ENCODE assay signal across 20 cellular contexts in genomic region chr16:84717484-84717883, GRCh38. TPM values are rescaled to one million over a fixed set of nuclear protein-coding genes. Genes with fewer than 3 reads are reported as not detected.
A peak's percentile ranks its signal among the peaks of the same experiment; 100 is the strongest.
DNase-seq lines count a peak whose midpoint lies in the region; ATAC-seq and TF ChIP-seq lines count a peak whose summit lies in the region.
"Had no signal": no experiment of that assay in that cellular context is flagged by ENCODE, and none has a peak within 500 bp of the region (broad histone marks: within the 10 kb centered on the region; RNA-seq: fewer than 3 reads in every experiment).

No MANE protein-coding gene starts in this region.

- H3K4me3 ChIP-seq in trophoblast cell (ENCODE audit: low read depth, low read length), result no peak overlapping the region
- H3K4me3 ChIP-seq in osteoblast (ENCODE audit: insufficient read depth, low read length), result no peak overlapping the region
- H3K4me3 ChIP-seq: BLaER1 treated with 17β-estradiol and CSF1 and Interleukin-3, amounts not matched to agents 10 nM and 100 nM; heart left ventricle; lung; neural progenitor cell had no signal

- H4K20me1 ChIP-seq in osteoblast (ENCODE audit: insufficient read depth, low read length), result peaks cover 73% of the 10 kb centered on the region

- ATAC-seq in effector memory CD8-positive, alpha-beta T cell (replicated peaks), result no peak
- ATAC-seq: right cardiac atrium, SK-N-SH treated with all-trans-retinoic acid at 6 μM for 48 hours had no signal

- H3K4me3 Mint-ChIP-seq in activated naive CD4-positive, alpha-beta T cell treated with anti-CD3 and anti-CD28 coated beads, Interleukin-2, amount 50 U/mL, for 24 hours, result peak overlapping the region; percentile 19
- H3K4me3 Mint-ChIP-seq in effector memory CD8-positive, alpha-beta T cell, result no peak overlapping the region
- H3K4me3 Mint-ChIP-seq: neural progenitor cell, type B pancreatic cell had no signal

- H4K8ac ChIP-seq in trophoblast cell (ENCODE audit: low read depth, low read length), result no peak overlapping the region

- no peak overlapping the region for H2BK12ac ChIP-seq in trophoblast cell (ENCODE audit: low read length)

- H3K4me1 Mint-ChIP-seq in activated naive CD4-positive, alpha-beta T cell treated with anti-CD3 and anti-CD28 coated beads, Interleukin-2, amount 50 U/mL, for 24 hours, result peaks cover 87% of the 10 kb centered on the region
- H3K4me1 Mint-ChIP-seq in effector memory CD8-positive, alpha-beta T cell (ENCODE audit: low read depth in 2 of 2), result peaks cover 38 to 53% of the 10 kb centered on the region in 2 donors

- no peak overlapping the region for H3K9ac ChIP-seq in trophoblast cell (ENCODE audit: low read length)
- H3K9ac ChIP-seq: BLaER1 treated with 17β-estradiol and CSF1 and Interleukin-3, amounts not matched to agents 10 nM and 100 nM; neural progenitor cell had no signal

- peak overlapping the region; percentile 84 for H3K4ac ChIP-seq in trophoblast cell (ENCODE audit: low read depth, low read length)

- no CpG with 5 or more reads among the region's 2 CpGs for WGBS in trophoblast cell (ENCODE audit: extremely low coverage, insufficient coverage, insufficient read length)

- H3K36me3 Mint-ChIP-seq in activated naive CD4-positive, alpha-beta T cell treated with anti-CD3 and anti-CD28 coated beads, Interleukin-2, amount 50 U/mL, for 24 hours, result peaks cover 10% of the 10 kb centered on the region
- H3K36me3 Mint-ChIP-seq in effector memory CD8-positive, alpha-beta T cell (ENCODE audit: insufficient read depth), result peaks cover 18% of the 10 kb centered on the region

- H3K27ac ChIP-seq in trophoblast cell (ENCODE audit: low read depth, low read length) (no peak overlapping the region), osteoblast (ENCODE audit: low read depth, low read length) (no peak overlapping the region)
- H3K27ac ChIP-seq: BLaER1 treated with 17β-estradiol and CSF1 and Interleukin-3, amounts not matched to agents 10 nM and 100 nM; heart left ventricle; HL-60; neural progenitor cell had no signal

- no peak overlapping the region for H3K18ac ChIP-seq in trophoblast cell (ENCODE audit: low read length)

- no peak for DNase-seq in activated naive CD4-positive, alpha-beta T cell (lab: John Stamatoyannopoulos, UW)
- DNase-seq in M059J (ENCODE audit: low read depth), result peak; percentile 5
- no peak for DNase-seq in effector memory CD8-positive, alpha-beta T cell
- DNase-seq in trophoblast cell, result peak in 1 of 2 donors; percentile 43
- DNase-seq in osteoblast (ENCODE audit: insufficient read length, low spot score, missing footprints), result no peak
- DNase-seq in activated gamma-delta T cell (lab: John Stamatoyannopoulos, UW), result no peak
- no peak for DNase-seq in islet precursor cell
- DNase-seq: activated CD4-positive, alpha-beta T cell treated with anti-CD3 and anti-CD28 coated beads, Interleukin-2, amount 50 U/mL, for 1 hour; heart left ventricle; kidney glomerular epithelial cell; NCI-H510A; right cardiac atrium had no signal

- H3K14ac ChIP-seq in trophoblast cell (ENCODE audit: low read length), result no peak overlapping the region

- no peaks in the 10 kb centered on the region for H3K27me3 ChIP-seq in trophoblast cell (ENCODE audit: insufficient read depth, low read length)
- H3K27me3 ChIP-seq in osteoblast (ENCODE audit: insufficient read depth, low read length), result no peaks in the 10 kb centered on the region
- H3K27me3 ChIP-seq: BLaER1 treated with 17β-estradiol and CSF1 and Interleukin-3, amounts not matched to agents 10 nM and 100 nM; heart left ventricle; neural progenitor cell had no signal

- H2AFZ ChIP-seq in trophoblast cell (ENCODE audit: insufficient read depth, low read length, poor library complexity) (no peak overlapping the region), osteoblast (ENCODE audit: low read length) (no peak overlapping the region)
- H2AFZ ChIP-seq: neural progenitor cell had no signal

- H3K79me1 ChIP-seq in trophoblast cell (ENCODE audit: low read length), result no peaks in the 10 kb centered on the region

- H3K4me1 ChIP-seq in trophoblast cell (ENCODE audit: control insufficient read depth in 1 of 2, insufficient read depth in 2 of 2, low read length in 2 of 2), result peaks cover 2 to 3% of the 10 kb centered on the region in 2 experiments
- peaks cover 5% of the 10 kb centered on the region for H3K4me1 ChIP-seq in osteoblast (ENCODE audit: insufficient read depth, low read length)

- no peak overlapping the region for H3K23ac ChIP-seq in trophoblast cell (ENCODE audit: low read length)

- H3K27me3 Mint-ChIP-seq in activated naive CD4-positive, alpha-beta T cell treated with anti-CD3 and anti-CD28 coated beads, Interleukin-2, amount 50 U/mL, for 24 hours, result no peaks in the 10 kb centered on the region
- no peaks in the 10 kb centered on the region for H3K27me3 Mint-ChIP-seq in effector memory CD8-positive, alpha-beta T cell
- H3K27me3 Mint-ChIP-seq: type B pancreatic cell had no signal

- H2BK5ac ChIP-seq in trophoblast cell (ENCODE audit: low read depth, low read length, poor library complexity), result no peak overlapping the region

- no peak overlapping the region for H2BK120ac ChIP-seq in trophoblast cell (ENCODE audit: insufficient read depth, low read length, poor library complexity)

- H4K91ac ChIP-seq in trophoblast cell (ENCODE audit: low read depth, low read length), result no peak overlapping the region

- H3K9me3 Mint-ChIP-seq in activated naive CD4-positive, alpha-beta T cell treated with anti-CD3 and anti-CD28 coated beads, Interleukin-2, amount 50 U/mL, for 24 hours, result no peaks in the 10 kb centered on the region
- H3K9me3 Mint-ChIP-seq in effector memory CD8-positive, alpha-beta T cell, result no peaks in the 10 kb centered on the region
- H3K9me3 Mint-ChIP-seq: activated T-helper 2 cell treated with anti-CD3 and anti-CD28 coated beads, Interferon-gamma antibody, Interleukin-2, Interleukin-4, amounts not matched to agents 10 μg/mL and 5 μg/mL and 100 μg/mL, durations not matched to agents 14 hours and 24 hours and 36 hours; neural progenitor cell; type B pancreatic cell had no signal

- no peaks in the 10 kb centered on the region for H3K9me3 ChIP-seq in trophoblast cell (ENCODE audit: insufficient read depth, low read depth, low read length)
- no peaks in the 10 kb centered on the region for H3K9me3 ChIP-seq in osteoblast (ENCODE audit: low read depth, low read length)
- H3K9me3 ChIP-seq: BLaER1 treated with 17β-estradiol and CSF1 and Interleukin-3, amounts not matched to agents 10 nM and 100 nM; heart left ventricle had no signal

- no peak overlapping the region for H2AK5ac ChIP-seq in trophoblast cell (ENCODE audit: low read length)

- H3K36me3 ChIP-seq in trophoblast cell (ENCODE audit: control insufficient read depth in 1 of 2, insufficient read depth in 2 of 2, low read length in 2 of 2) (peaks cover 7 to 11% of the 10 kb centered on the region in 2 experiments), osteoblast (ENCODE audit: insufficient read depth, low read length) (peaks cover 9% of the 10 kb centered on the region)
- H3K36me3 ChIP-seq: neural progenitor cell had no signal

- no peak for TF ChIP-seq CTCF in osteoblast (IDR thresholded peaks at IDR 0.05; ENCODE audit: extremely low read depth, low read depth, low read length)

- peaks cover 27% of the 10 kb centered on the region for H3K79me2 ChIP-seq in trophoblast cell (ENCODE audit: control insufficient read depth, insufficient read depth, low read length, poor library complexity)
- peaks cover 99% of the 10 kb centered on the region for H3K79me2 ChIP-seq in osteoblast (ENCODE audit: insufficient read depth, low read length)

- H3K4me2 ChIP-seq in trophoblast cell (ENCODE audit: low read length) (no peak overlapping the region), osteoblast (ENCODE audit: insufficient read depth, low read length) (no peak overlapping the region)
- H3K4me2 ChIP-seq: neural progenitor cell had no signal

- no peak overlapping the region for H4K12ac ChIP-seq in trophoblast cell (ENCODE audit: low read depth, low read length)

- H3K27ac Mint-ChIP-seq in activated naive CD4-positive, alpha-beta T cell treated with anti-CD3 and anti-CD28 coated beads, Interleukin-2, amount 50 U/mL, for 24 hours, result no peak overlapping the region
- H3K27ac Mint-ChIP-seq in effector memory CD8-positive, alpha-beta T cell, result peak overlapping the region; percentile 5 to 80
- H3K27ac Mint-ChIP-seq: activated T-helper 2 cell treated with anti-CD3 and anti-CD28 coated beads, Interferon-gamma antibody, Interleukin-2, Interleukin-4, amounts not matched to agents 10 μg/mL and 5 μg/mL and 100 μg/mL, durations not matched to agents 14 hours and 24 hours and 36 hours; neural progenitor cell; type B pancreatic cell had no signal

RNA-seq across cellular contexts. Expression of gene USP10, which starts 17.7 kb away (rescaled TPM):
- 66.8 and 80.6 TPM in 2 replicates for total RNA-seq in M059J (2014; rRNA removed; shearing (Covaris generic))
- polyA plus RNA-seq in trophoblast cell (2013), result 86.2 and 87.9 TPM in 2 replicates
- 41.8 and 43.1 TPM in 2 replicates for total RNA-seq in osteoblast
